26 cellular contexts compared by ENCODE assay signal in the genomic region with DNA sequence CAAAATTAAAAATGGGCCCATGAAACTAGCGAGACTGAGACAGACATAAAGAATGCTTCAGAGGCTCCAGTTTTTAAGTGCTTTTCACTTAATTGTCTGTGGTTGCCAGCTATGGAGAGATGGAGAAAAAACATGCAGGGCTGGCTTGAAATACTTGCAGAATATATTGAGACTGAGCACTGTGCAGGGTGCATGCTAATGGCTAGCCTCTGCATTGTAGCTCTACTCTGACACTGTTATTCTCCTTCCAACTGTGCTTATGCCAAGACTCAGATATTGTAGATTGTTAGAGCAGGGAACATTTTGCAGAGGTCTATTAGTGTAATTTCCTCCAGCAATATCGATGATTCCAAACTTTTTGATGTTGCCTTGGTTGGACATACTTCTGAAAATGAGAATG.
"Had no signal": no experiment of that assay in that cellular context is flagged by ENCODE, and none has a peak within 500 bp of the region (broad histone marks: within the 10 kb centered on the region; RNA-seq: fewer than 3 reads in every experiment).

No MANE protein-coding gene starts in this region.

- H3K36me3 ChIP-seq: adrenal gland, ascending aorta, left lung, neutrophil, upper lobe of left lung, vagina had no signal

- H3K9me3 ChIP-seq: adrenal gland, ascending aorta, left lung, neutrophil, upper lobe of left lung, vagina had no signal

- DNase-seq: activated CD4-positive, alpha-beta memory T cell treated with anti-CD3 and anti-CD28 coated beads for 36 hours; activated CD4-positive, alpha-beta T cell treated with anti-CD3 and anti-CD28 coated beads, Interleukin-2, amount 10 ng/mL, durations not matched to agents 24 days and 14 days; activated CD4-positive, CD25-positive, alpha-beta regulatory T cell treated with anti-CD3 and anti-CD28 coated beads, Interleukin-2, amount 50 U/mL, for 72 hours; activated CD8-positive, alpha-beta memory T cell treated with anti-CD3 and anti-CD28 coated beads, Interleukin-2, amount 50 U/mL, for 4 hours; activated effector memory CD4-positive, alpha-beta T cell treated with anti-CD3 and anti-CD28 coated beads, Interleukin-2, amount 50 U/mL, for 16 hours; activated naive CD4-positive, alpha-beta T cell treated with anti-CD3 and anti-CD28 coated beads for 36 hours; activated naive CD8-positive, alpha-beta T cell treated with anti-CD3 and anti-CD28 coated beads for 36 hours; activated T-cell treated with anti-CD3 and anti-CD28 coated beads, Interleukin-2, amount 50 U/mL, for 1 hour; adrenal gland; endodermal cell; foreskin fibroblast; left lung; naive B cell; nephron progenitor cell; retina; stimulated activated CD4-positive, alpha-beta T cell treated with anti-CD3 and anti-CD28 coated beads, Interleukin-12 subunit alpha, Interleukin-12 subunit beta, amount 100 ng/mL, for 4 hours; stimulated activated CD4-positive, alpha-beta T cell treated with anti-CD3 and anti-CD28 coated beads, Interleukin-4, amount 100 ng/mL, for 1 hour; T-helper 9 cell; upper lobe of left lung had no signal

- H3K4me3 ChIP-seq: adrenal gland, ascending aorta, left lung, lung, skin epidermis, upper lobe of left lung, vagina had no signal

- ATAC-seq: esophagus mucosa; left lung; stimulated activated effector memory CD8-positive, alpha-beta T cell treated with anti-CD3 and anti-CD28 coated beads, Interleukin-12 subunit alpha, Interleukin-12 subunit beta, amount 100 ng/mL, for 72 hours had no signal

- H3K27ac ChIP-seq: adrenal gland, ascending aorta, left lung, neutrophil, skin epidermis, upper lobe of left lung, vagina had no signal

- H3K27me3 ChIP-seq: adrenal gland, ascending aorta, left lung, neutrophil, upper lobe of left lung, vagina had no signal

- H3K4me1 ChIP-seq: adrenal gland, ascending aorta, left lung, upper lobe of left lung, vagina had no signal
